ENCODE assay signal across 7 cellular contexts in the genomic region with DNA sequence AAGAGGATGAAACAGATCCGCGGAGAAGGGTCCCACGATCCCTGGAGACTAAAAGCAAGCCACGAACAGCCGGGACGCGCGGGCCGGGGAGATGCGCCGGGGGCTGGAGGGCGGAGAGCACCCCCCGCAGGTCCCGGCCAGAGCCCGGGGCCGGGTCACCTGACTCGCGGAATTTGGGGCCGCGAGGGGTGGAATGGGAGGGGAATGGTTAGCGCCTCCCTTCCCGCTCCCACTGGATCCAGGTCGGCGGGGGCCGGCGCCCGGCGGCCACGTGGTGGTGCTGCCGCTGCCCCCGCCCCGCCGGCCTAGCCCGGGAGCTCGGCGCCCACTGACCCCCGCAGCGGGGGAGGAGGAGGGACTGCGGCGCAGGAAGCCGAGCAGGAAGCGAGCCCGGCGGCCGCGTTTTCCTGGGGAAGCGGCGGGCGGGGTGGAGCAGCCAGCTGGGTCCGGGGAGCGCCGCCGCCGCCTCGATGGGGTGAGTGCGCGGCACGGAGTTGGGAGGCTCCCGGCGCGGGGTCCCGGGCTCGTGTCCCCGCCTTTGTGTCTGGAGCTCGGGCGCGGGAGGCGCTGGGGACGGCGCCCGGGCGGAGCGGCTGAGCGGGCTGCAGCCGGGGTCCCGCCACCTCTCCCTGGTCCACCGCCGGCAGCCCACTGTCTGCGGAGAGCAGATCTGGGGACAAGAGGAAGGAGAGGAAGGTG. TPM values are rescaled to one million over a fixed set of nuclear protein-coding genes. Genes with fewer than 3 reads are reported as not detected.
DNase-seq lines count a peak whose midpoint lies in the region; ATAC-seq, FAIRE-seq and TF ChIP-seq lines count a peak whose summit lies in the region.

A gene (plus strand): TSS at position 328 of the 699 bp plus-strand sequence. CDS start 30,592 bp downstream, outside the sequence.

- peaks cover 15% of the 10 kb centered on the region for H3K4me1 Mint-ChIP-seq in activated CD4-positive, alpha-beta memory T cell treated with anti-CD3 and anti-CD28 coated beads, Interleukin-2, amount 10 ng/mL, durations not matched to agents 7 days and 5 days
- H3K4me1 Mint-ChIP-seq in stimulated activated effector memory CD8-positive, alpha-beta T cell treated with anti-CD3 and anti-CD28 coated beads, Interleukin-12 subunit alpha, Interleukin-12 subunit beta, amount 100 ng/mL, for 72 hours: peaks cover 21% of the 10 kb centered on the region

- in situ Hi-C loops in endometrial microvascular endothelial cells (cut with HindIII; ENCODE audit: inconsistent ontology term, low pct_unique_long_range_greater_than_20kb, low sequenced_read_pairs): no loop called here

- H3K36me3 ChIP-seq in lower lobe of right lung: no peaks in the 10 kb centered on the region

- CTCF ChIA-PET in activated CD4-positive, alpha-beta memory T cell treated with anti-CD3 and anti-CD28 coated beads, Interleukin-2, amount 10 ng/mL, durations not matched to agents 7 days and 5 days (lab: Charles Lee): no interaction called here

- H3K4me3 Mint-ChIP-seq in activated CD4-positive, alpha-beta memory T cell treated with anti-CD3 and anti-CD28 coated beads, Interleukin-2, amount 10 ng/mL, durations not matched to agents 7 days and 5 days: peak within 1 kb of the TSS; percentile 67
- H3K4me3 Mint-ChIP-seq in stimulated activated effector memory CD8-positive, alpha-beta T cell treated with anti-CD3 and anti-CD28 coated beads, Interleukin-12 subunit alpha, Interleukin-12 subunit beta, amount 100 ng/mL, for 72 hours: peak within 1 kb of the TSS; percentile 77

- H3K27me3 Mint-ChIP-seq in activated CD4-positive, alpha-beta memory T cell treated with anti-CD3 and anti-CD28 coated beads, Interleukin-2, amount 10 ng/mL, durations not matched to agents 7 days and 5 days: peaks cover 47% of the 10 kb centered on the region

- peak; percentile 95 for ATAC-seq in lower lobe of right lung
- peak; percentile 40 for ATAC-seq in stimulated activated effector memory CD8-positive, alpha-beta T cell treated with anti-CD3 and anti-CD28 coated beads, Interleukin-12 subunit alpha, Interleukin-12 subunit beta, amount 100 ng/mL, for 72 hours

- TF ChIP-seq CTCF in GM12875 (IDR thresholded peaks at IDR 0.05; ENCODE audit: borderline replicate concordance, insufficient read depth, low read depth, low read length): no peak
- peak; percentile 14 for TF ChIP-seq CTCF in lower lobe of right lung (IDR thresholded peaks at IDR 0.05)

- peaks cover 2% of the 10 kb centered on the region for H3K36me3 Mint-ChIP-seq in activated CD4-positive, alpha-beta memory T cell treated with anti-CD3 and anti-CD28 coated beads, Interleukin-2, amount 10 ng/mL, durations not matched to agents 7 days and 5 days (ENCODE audit: low read depth)
- H3K36me3 Mint-ChIP-seq in stimulated activated effector memory CD8-positive, alpha-beta T cell treated with anti-CD3 and anti-CD28 coated beads, Interleukin-12 subunit alpha, Interleukin-12 subunit beta, amount 100 ng/mL, for 72 hours: no peaks in the 10 kb centered on the region

- FAIRE-seq in GM19239 (lab: Jason Lieb, UNC): no peak

- no peaks in the 10 kb centered on the region for H3K9me3 ChIP-seq in lower lobe of right lung

- peak within 1 kb of the TSS; percentile 95 for H3K27ac ChIP-seq in lower lobe of right lung

- POLR2A ChIA-PET in activated CD4-positive, alpha-beta memory T cell treated with anti-CD3 and anti-CD28 coated beads, Interleukin-2, amount 10 ng/mL, durations not matched to agents 7 days and 5 days (lab: Charles Lee): no interaction called here

- intact Hi-C loops in lower lobe of right lung (cut with DNase I): no loop called here

- peaks cover 26% of the 10 kb centered on the region for H3K4me1 ChIP-seq in lower lobe of right lung

- H3K4me3 ChIP-seq in GM12875 (ENCODE audit: low read depth, low read length) (peak within 1 kb of the TSS; percentile 90), lower lobe of right lung (peak within 1 kb of the TSS; percentile 90)

- no peaks in the 10 kb centered on the region for H3K9me3 Mint-ChIP-seq in activated CD4-positive, alpha-beta memory T cell treated with anti-CD3 and anti-CD28 coated beads, Interleukin-2, amount 10 ng/mL, durations not matched to agents 7 days and 5 days
- H3K9me3 Mint-ChIP-seq in stimulated activated effector memory CD8-positive, alpha-beta T cell treated with anti-CD3 and anti-CD28 coated beads, Interleukin-12 subunit alpha, Interleukin-12 subunit beta, amount 100 ng/mL, for 72 hours: no peaks in the 10 kb centered on the region

- DNase-seq in NCI-H1105 (lab: John Stamatoyannopoulos, UW) (peak; percentile 34), lower lobe of right lung (peak; percentile 89), GM19239 (ENCODE audit: insufficient read length, low spot score) (no peak)
- no peak for DNase-seq in activated CD4-positive, alpha-beta memory T cell treated with anti-CD3 and anti-CD28 coated beads, Interleukin-2, amount 10 ng/mL, durations not matched to agents 7 days and 5 days
- peak in 1 of 2 donors; percentile 5 for DNase-seq in stimulated activated effector memory CD8-positive, alpha-beta T cell treated with anti-CD3 and anti-CD28 coated beads, Interleukin-12 subunit alpha, Interleukin-12 subunit beta, amount 100 ng/mL, for 72 hours (ENCODE audit: low spot score in 2 of 2)

- H3K27me3 ChIP-seq in lower lobe of right lung (ENCODE audit: low read depth): peaks cover 7% of the 10 kb centered on the region

- no peak within 1 kb of the TSS for H3K27ac Mint-ChIP-seq in activated CD4-positive, alpha-beta memory T cell treated with anti-CD3 and anti-CD28 coated beads, Interleukin-2, amount 10 ng/mL, durations not matched to agents 7 days and 5 days
- peak within 1 kb of the TSS; percentile 80 for H3K27ac Mint-ChIP-seq in stimulated activated effector memory CD8-positive, alpha-beta T cell treated with anti-CD3 and anti-CD28 coated beads, Interleukin-12 subunit alpha, Interleukin-12 subunit beta, amount 100 ng/mL, for 72 hours

RNA-seq across cellular contexts. Expression of the gene that starts here (rescaled TPM):
- 1 to 10 TPM in 1 of 2 experiments, under 1 TPM in 1; 0.76 to 1.0 TPM for total RNA-seq in activated CD4-positive, alpha-beta memory T cell treated with anti-CD3 and anti-CD28 coated beads, Interleukin-2, amount 10 ng/mL, durations not matched to agents 7 days and 5 days
- total RNA-seq in endometrial microvascular endothelial cells (ENCODE audit: inconsistent ontology term) (126 TPM), lower lobe of right lung (66.8 TPM)

Comparison
In these comparisons a context has a peak if more than half of its experiments do, and no peak if none do; other contexts are left out.
1. RNA of the gene that starts here (total RNA-seq): 126 TPM in endometrial microvascular endothelial cells (single experiment) and 66.8 TPM in lower lobe of right lung (single experiment); 0.76 to 1.0 TPM in activated CD4-positive, alpha-beta memory T cell treated with anti-CD3 and anti-CD28 coated beads, Interleukin-2, amount 10 ng/mL, durations not matched to agents 7 days and 5 days; every median in the first group is over 10 times any median in the second.
2. DNase-seq: peak in NCI-H1105 (single experiment) and lower lobe of right lung (single experiment); none in activated CD4-positive, alpha-beta memory T cell treated with anti-CD3 and anti-CD28 coated beads, Interleukin-2, amount 10 ng/mL, durations not matched to agents 7 days and 5 days (single experiment) and GM19239 (single experiment).